10 cellular contexts compared by ENCODE assay signal in genomic region chr6:154411076-154411475, GRCh38. TPM values are rescaled to one million over a fixed set of nuclear protein-coding genes. Genes with fewer than 3 reads are reported as not detected.
DNase-seq lines count a peak whose midpoint lies in the region; ATAC-seq, FAIRE-seq and TF ChIP-seq lines count a peak whose summit lies in the region.
"Had no signal": no experiment of that assay in that cellular context is flagged by ENCODE, and none has a peak within 500 bp of the region (broad histone marks: within the 10 kb centered on the region; RNA-seq: fewer than 3 reads in every experiment).

No MANE protein-coding gene starts in this region.

- H3K4me3 ChIP-seq in A549 (peak overlapping the region; percentile 26; the same call in 2 of the 3 replicates), SJCRH30 (no peak overlapping the region), parathyroid adenoma (ENCODE audit: low read depth, low read length) (no peak overlapping the region)
- H3K4me3 ChIP-seq: skin epidermis had no signal

- no peaks in the 10 kb centered on the region for H3K9me3 ChIP-seq in A549
- no peaks in the 10 kb centered on the region for H3K9me3 ChIP-seq in SJCRH30 (replicated peaks)
- H3K9me3 ChIP-seq in parathyroid adenoma (ENCODE audit: control insufficient read depth, low read length), result no peaks in the 10 kb centered on the region

- H3K4me1 ChIP-seq in A549 (peaks cover 64% of the 10 kb centered on the region), SJCRH30 (peaks cover 33% of the 10 kb centered on the region), parathyroid adenoma (peaks cover 8% of the 10 kb centered on the region)

- CTCF ChIA-PET in A549 (lab: Yijun Ruan, JAX), result no interaction called here

- no peak for TF ChIP-seq EP300 in A549 (IDR thresholded peaks at IDR 0.05)

- TF ChIP-seq CTCF in A549 (IDR thresholded peaks at IDR 0.05) (no peak), parathyroid adenoma (IDR thresholded peaks at IDR 0.05) (no peak)

- no peaks in the 10 kb centered on the region for H3K79me2 ChIP-seq in parathyroid adenoma

- H3K4me2 ChIP-seq in A549 (peak overlapping the region; percentile 87), parathyroid adenoma (ENCODE audit: low read length) (no peak overlapping the region)

- H3K9ac ChIP-seq in parathyroid adenoma, result no peak overlapping the region

- H3K27ac ChIP-seq in A549, result peak overlapping the region; percentile 78 to 94
- H3K27ac ChIP-seq in SJCRH30, result peak overlapping the region; percentile 35
- H3K27ac ChIP-seq in epithelial cell of prostate, result peak overlapping the region; percentile 18
- H3K27ac ChIP-seq in parathyroid adenoma, result peak overlapping the region; percentile 49

- H3K36me3 ChIP-seq in SJCRH30, result peaks cover 69% of the 10 kb centered on the region
- no peaks in the 10 kb centered on the region for H3K36me3 ChIP-seq in parathyroid adenoma (ENCODE audit: control insufficient read depth, insufficient read depth, low read length)

- no peak for TF ChIP-seq RAD21 in A549 (conservative IDR thresholded peaks at IDR 0.05 in 1 of 2, IDR thresholded peaks at IDR 0.05 in 1 of 2)

- H3K27me3 ChIP-seq in SJCRH30, result no peaks in the 10 kb centered on the region
- H3K27me3 ChIP-seq in parathyroid adenoma (ENCODE audit: control insufficient read depth, insufficient read depth, low read length), result no peaks in the 10 kb centered on the region

- intact Hi-C loops in posterior vena cava (cut with DNase I), result no loop called here

- no peak for TF ChIP-seq POLR2A in A549 (IDR thresholded peaks at IDR 0.05; ENCODE audit: low read length)

- POLR2A ChIA-PET in A549 (lab: Yijun Ruan, JAX), result interaction anchor here (0.7 kb wide), 1 partner anchor 16 kb away, joined by 3 read pairs; no protein-coding TSS in a partner anchor

- WGBS in A549 (ENCODE audit: missing lambda C conversion rate), result 34% methylated on average over 5 of the region's 5 CpGs

- DNase-seq in A549 (ENCODE audit: low read depth in 1 of 2, low spot score in 1 of 2) (no peak), SJCRH30 (no peak), epithelial cell of prostate (ENCODE audit: low read depth, low spot score) (no peak), MV-4-11 (lab: John Stamatoyannopoulos, UW) (no peak), cerebellar cortex (ENCODE audit: low spot score) (no peak), posterior vena cava (ENCODE audit: low spot score) (no peak)

- no peak for FAIRE-seq in A549 (lab: Jason Lieb, UNC)

- H2AFZ ChIP-seq in parathyroid adenoma, result no peak overlapping the region

- ATAC-seq in A549 (no peak; a peak in 1 of 6 replicates), HG02840 (IDR thresholded peaks at IDR 0.05; ENCODE audit: low FRiP score, unreplicated experiment) (no peak)

TF ChIP-seq in A549, 52 proteins besides CTCF, POLR2A, EP300 and RAD21:
- TF ChIP-seq RARB (CRISPR knock-in tag; IDR thresholded peaks at IDR 0.05) (no peak), RCOR1 (IDR thresholded peaks at IDR 0.05; ENCODE audit: low read depth, low read length) (no peak), USF2 (IDR thresholded peaks at IDR 0.05) (no peak), ELK1 (IDR thresholded peaks at IDR 0.05; ENCODE audit: low read depth, low read length) (no peak), NFE2L2 (conservative IDR thresholded peaks at IDR 0.05; ENCODE audit: low read length) (no peak), PBX3 (IDR thresholded peaks at IDR 0.05) (no peak)
- TF ChIP-seq, protein P1, sequence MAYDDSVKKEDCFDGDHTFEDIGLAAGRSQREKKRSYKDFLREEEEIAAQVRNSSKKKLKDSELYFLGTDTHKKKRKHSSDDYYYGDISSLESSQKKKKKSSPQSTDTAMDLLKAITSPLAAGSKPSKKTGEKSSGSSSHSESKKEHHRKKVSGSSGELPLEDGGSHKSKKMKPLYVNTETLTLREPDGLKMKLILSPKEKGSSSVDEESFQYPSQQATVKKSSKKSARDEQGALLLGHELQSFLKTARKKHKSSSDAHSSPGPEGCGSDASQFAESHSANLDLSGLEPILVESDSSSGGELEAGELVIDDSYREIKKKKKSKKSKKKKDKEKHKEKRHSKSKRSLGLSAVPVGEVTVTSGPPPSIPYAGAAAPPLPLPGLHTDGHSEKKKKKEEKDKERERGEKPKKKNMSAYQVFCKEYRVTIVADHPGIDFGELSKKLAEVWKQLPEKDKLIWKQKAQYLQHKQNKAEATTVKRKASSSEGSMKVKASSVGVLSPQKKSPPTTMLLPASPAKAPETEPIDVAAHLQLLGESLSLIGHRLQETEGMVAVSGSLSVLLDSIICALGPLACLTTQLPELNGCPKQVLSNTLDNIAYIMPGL (CRISPR knock-in tag; IDR thresholded peaks at IDR 0.05; ENCODE audit: borderline replicate concordance), result no peak

RNA-seq across cellular contexts. Expression of gene IPCEF1, which starts 54.5 kb away (rescaled TPM):
- 0.01 TPM in 1 of 2 replicates, not detected in the other for polyA plus RNA-seq in A549 (2011; rRNA removed)
- not detected in 2 replicates for polyA plus RNA-seq in A549 (2012; cell fraction: cytosol; rRNA removed)
- 0.01 TPM in 2 replicates for polyA plus RNA-seq in A549 (2012; cell fraction: nucleus; rRNA removed)
- polyA plus RNA-seq in A549 (2017; fragmentation: RNase III; extraction: RNeasy Plus Mini Kit Qiagen cat#74134 plus additional on column Dnase treatment), result not detected in 3 replicates
- not detected in 2 replicates for polyA minus RNA-seq in A549 (2011; rRNA and poly(A)+ RNA removed)
- 1.5 and 2.3 TPM in 2 replicates for total RNA-seq in SJCRH30 (2014; rRNA removed; shearing (Covaris generic))
- 1 to 10 TPM; 3.7 to 4.0 TPM for total RNA-seq in posterior vena cava
- total RNA-seq: HT1080 had no signal

Comparison
In these comparisons a context has a peak if more than half of its experiments do, and no peak if none do; other contexts are left out.
1. H3K27ac ChIP-seq: peak in every context shown above with its lines; median percentile 86 in A549; 49 in parathyroid adenoma; 35 in SJCRH30; 18 in epithelial cell of prostate.